18 cellular contexts compared by ENCODE assay signal in the genomic region with DNA sequence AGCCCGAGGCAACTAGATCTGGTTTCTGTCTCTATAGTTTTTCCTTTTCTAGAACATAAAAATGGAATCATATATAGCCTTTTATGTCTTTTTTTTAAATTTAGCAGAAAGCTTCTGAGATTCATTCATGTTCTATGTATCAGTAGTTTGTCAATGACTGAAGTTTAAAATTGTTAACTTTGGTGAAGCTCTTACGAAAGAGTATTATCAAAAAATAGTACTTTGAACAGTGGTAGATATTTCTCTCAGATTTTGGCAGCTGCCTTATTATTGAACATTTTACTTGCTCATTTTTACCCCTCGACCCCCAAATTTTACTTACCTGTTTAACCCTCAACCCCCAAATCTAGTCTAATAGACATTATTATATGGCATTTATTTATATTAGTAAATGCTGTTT.
"Had no signal": no experiment of that assay in that cellular context is flagged by ENCODE, and none has a peak within 500 bp of the region (broad histone marks: within the 10 kb centered on the region; RNA-seq: fewer than 3 reads in every experiment).

No MANE protein-coding gene starts in this region.

- H3K27ac ChIP-seq: adrenal gland, left lung, prostate gland, SK-N-MC, thoracic aorta had no signal

- DNase-seq: activated CD4-positive, alpha-beta T cell treated with anti-CD3 and anti-CD28 coated beads, Interleukin-2, amount 50 U/mL, for 48 hours; activated naive CD4-positive, alpha-beta T cell treated with anti-CD3 and anti-CD28 coated beads for 36 hours; activated T-cell treated with anti-CD3 and anti-CD28 coated beads for 4 hours; adrenal gland; cerebellar nuclear complex; effector memory CD4-positive, alpha-beta T cell; foreskin melanocyte; kidney; left lung; small intestine; stimulated activated CD4-positive, alpha-beta T cell treated with anti-CD3 and anti-CD28 coated beads, Interleukin-4, amount 100 ng/mL, for 1 hour had no signal

- H3K4me3 ChIP-seq: adrenal gland, left lung, prostate gland, SK-N-MC, thoracic aorta had no signal

- H3K9me3 ChIP-seq: adrenal gland, left lung, prostate gland, thoracic aorta had no signal

- ATAC-seq: left lung, right cardiac atrium had no signal

- H3K36me3 ChIP-seq: adrenal gland, prostate gland, thoracic aorta had no signal

- H3K4me1 ChIP-seq: prostate gland had no signal

- H3K27me3 ChIP-seq: adrenal gland, left lung had no signal

- H3K27me3 Mint-ChIP-seq: dendritic cell treated with granulocyte-macrophage colony-stimulating factor and Interleukin-4, amounts not matched to agents 40 ng/mL and 50 ng/mL, for 4 days had no signal

- H3K4me3 Mint-ChIP-seq: activated naive CD4-positive, alpha-beta T cell treated with anti-CD3 and anti-CD28 coated beads for 36 hours; dendritic cell treated with granulocyte-macrophage colony-stimulating factor and Interleukin-4, amounts not matched to agents 40 ng/mL and 50 ng/mL, for 4 days; T-helper 2 cell treated with Interferon-gamma antibody and Interleukin-4, amounts not matched to agents 5 μg/mL and 100 μg/mL, for 36 hours had no signal

- H3K27ac Mint-ChIP-seq: activated naive CD4-positive, alpha-beta T cell treated with anti-CD3 and anti-CD28 coated beads for 36 hours; activated T-helper 2 cell treated with anti-CD3 and anti-CD28 coated beads, Interferon-gamma antibody, Interleukin-2, Interleukin-4, amounts not matched to agents 10 μg/mL and 5 μg/mL and 100 μg/mL, durations not matched to agents 14 hours and 24 hours and 36 hours; dendritic cell treated with granulocyte-macrophage colony-stimulating factor and Interleukin-4, amounts not matched to agents 40 ng/mL and 50 ng/mL, for 4 days; T-helper 2 cell treated with Interferon-gamma antibody and Interleukin-4, amounts not matched to agents 5 μg/mL and 100 μg/mL, for 36 hours had no signal
